ENCODE assay signal across 10 cellular contexts in the genomic region with DNA sequence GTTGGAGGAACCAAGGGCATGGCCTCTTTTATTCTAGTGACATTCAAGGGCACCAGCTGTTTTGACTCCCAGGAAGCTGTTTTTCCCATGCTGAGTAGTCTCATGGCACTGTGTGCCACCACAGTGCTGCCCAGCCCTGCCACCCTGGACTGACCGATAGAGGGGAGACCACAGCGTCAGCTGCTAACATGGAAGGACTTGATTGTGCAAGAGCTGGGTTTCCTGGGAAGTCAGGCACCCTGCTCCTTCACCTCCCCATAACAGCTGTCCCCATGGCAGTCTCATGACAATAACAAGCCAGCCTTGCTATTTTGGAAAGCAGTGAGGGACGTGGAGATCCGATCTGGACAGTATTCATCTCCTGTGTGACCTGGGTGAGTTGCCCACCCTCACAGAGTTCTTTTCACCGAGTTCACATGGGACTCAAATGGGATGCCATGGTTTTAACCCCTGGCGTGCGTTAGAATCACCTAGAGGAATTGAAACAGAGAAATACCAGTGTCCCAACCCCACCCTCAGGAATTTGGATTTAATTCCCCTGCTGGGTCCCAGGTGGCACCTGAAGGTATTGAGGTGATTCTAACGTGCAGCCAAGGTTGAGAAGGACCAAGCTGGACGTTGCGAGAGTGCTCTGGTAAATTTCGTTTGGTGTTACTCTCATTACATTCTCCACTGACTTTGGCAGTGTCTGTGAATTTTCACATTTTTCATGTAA.
DNase-seq lines count a peak whose midpoint lies in the region; ATAC-seq and TF ChIP-seq lines count a peak whose summit lies in the region.
"Had no signal": no experiment of that assay in that cellular context is flagged by ENCODE, and none has a peak within 500 bp of the region (broad histone marks: within the 10 kb centered on the region; RNA-seq: fewer than 3 reads in every experiment).

No MANE protein-coding gene starts in this region.

- no peaks in the 10 kb centered on the region for H3K9me3 Mint-ChIP-seq in GM23338
- H3K9me3 Mint-ChIP-seq in activated T-helper 17 cell treated with anti-CD3 and anti-CD28 coated beads, Interleukin-2, amount 50 U/mL, for 72 hours, result no peaks in the 10 kb centered on the region

- H3K36me3 Mint-ChIP-seq in GM23338 (ENCODE audit: low read depth), result peaks cover 4% of the 10 kb centered on the region; the same call in 1 of the 3 replicates
- H3K36me3 Mint-ChIP-seq in activated T-helper 17 cell treated with anti-CD3 and anti-CD28 coated beads, Interleukin-2, amount 50 U/mL, for 72 hours (ENCODE audit: low read depth), result no peaks in the 10 kb centered on the region

- no peak overlapping the region for H3K4me2 ChIP-seq in GM23338
- H3K4me2 ChIP-seq: hepatocyte had no signal

- TF ChIP-seq POLR2A in sigmoid colon (IDR thresholded peaks at IDR 0.05), result no peak

- H3F3A ChIP-seq in GM23338 (replicated peaks; ENCODE audit: low read depth), result no peaks in the 10 kb centered on the region

- peak; percentile 36 for ATAC-seq in GM23338
- no peak for ATAC-seq in activated T-helper 17 cell treated with anti-CD3 and anti-CD28 coated beads, Interleukin-2, amount 50 U/mL, for 72 hours (replicated peaks)

- DNase-seq in GM23338 (ENCODE audit: low spot score) (peak; percentile 67), right atrium auricular region (ENCODE audit: low spot score) (no peak), sigmoid colon (no peak), superior temporal gyrus (ENCODE audit: extremely low spot score) (no peak), mesenteric fat pad (ENCODE audit: low spot score) (no peak), DMS153 (lab: John Stamatoyannopoulos, UW) (no peak), cerebellum (ENCODE audit: low spot score) (no peak)

- no peaks in the 10 kb centered on the region for H3K9me3 ChIP-seq in right atrium auricular region
- no peaks in the 10 kb centered on the region for H3K9me3 ChIP-seq in sigmoid colon
- H3K9me3 ChIP-seq: suprapubic skin had no signal

- H3K4me3 ChIP-seq in GM23338 (no peak overlapping the region), right atrium auricular region (no peak overlapping the region), sigmoid colon (no peak overlapping the region)
- H3K4me3 ChIP-seq: hepatocyte, suprapubic skin had no signal

- peaks cover 38% of the 10 kb centered on the region for H3K4me1 Mint-ChIP-seq in GM23338
- peaks cover 83% of the 10 kb centered on the region for H3K4me1 Mint-ChIP-seq in activated T-helper 17 cell treated with anti-CD3 and anti-CD28 coated beads, Interleukin-2, amount 50 U/mL, for 72 hours

- TF ChIP-seq EP300 in sigmoid colon (IDR thresholded peaks at IDR 0.05), result peak in 1 of 4 donors; percentile 18

- H3K4me1 ChIP-seq in GM23338 (ENCODE audit: insufficient read depth), result peaks cover 11% of the 10 kb centered on the region; the same call in 1 of the 2 replicates
- H3K4me1 ChIP-seq in right atrium auricular region, result peaks cover 0 to 61% of the 10 kb centered on the region in 2 donors
- H3K4me1 ChIP-seq in sigmoid colon, result peaks cover 0 to 71% (median 51%) of the 10 kb centered on the region in 4 donors

- H3K79me2 ChIP-seq in GM23338 (replicated peaks; ENCODE audit: insufficient read depth), result 0 out of 2 replicates have a peak, but pooled peaks cover 4% of the 10 kb centered on the region
- H3K79me2 ChIP-seq: hepatocyte had no signal

- intact Hi-C loops in sigmoid colon (cut with DNase I), result no loop called here

- H3K27me3 Mint-ChIP-seq in GM23338 (ENCODE audit: insufficient read depth, low read depth, poor library complexity), result peaks cover 11% of the 10 kb centered on the region
- no peaks in the 10 kb centered on the region for H3K27me3 Mint-ChIP-seq in activated T-helper 17 cell treated with anti-CD3 and anti-CD28 coated beads, Interleukin-2, amount 50 U/mL, for 72 hours

- TF ChIP-seq CTCF in GM23338 (conservative IDR thresholded peaks at IDR 0.05; ENCODE audit: low read depth in 2 of 2) (no peak), right atrium auricular region (IDR thresholded peaks at IDR 0.05) (no peak), sigmoid colon (IDR thresholded peaks at IDR 0.05) (no peak)

- H2AFZ ChIP-seq in GM23338, result no peak overlapping the region
- H2AFZ ChIP-seq: hepatocyte had no signal

- 81 to 83% methylated on average over 11 of the region's 11 CpGs for WGBS in sigmoid colon, 2 donors

- H3K27me3 ChIP-seq in GM23338 (ENCODE audit: insufficient read depth), result no peaks in the 10 kb centered on the region
- no peaks in the 10 kb centered on the region for H3K27me3 ChIP-seq in right atrium auricular region
- no peaks in the 10 kb centered on the region for H3K27me3 ChIP-seq in sigmoid colon
- H3K27me3 ChIP-seq: hepatocyte, suprapubic skin had no signal

- H3K36me3 ChIP-seq in GM23338 (ENCODE audit: insufficient read depth), result no peaks in the 10 kb centered on the region
- H3K36me3 ChIP-seq in right atrium auricular region, result no peaks in the 10 kb centered on the region
- no peaks in the 10 kb centered on the region for H3K36me3 ChIP-seq in sigmoid colon
- H3K36me3 ChIP-seq: suprapubic skin had no signal

- no peak overlapping the region; the same call in 1 of the 2 replicates for H3K27ac Mint-ChIP-seq in GM23338
- peak overlapping the region; percentile 85 for H3K27ac Mint-ChIP-seq in activated T-helper 17 cell treated with anti-CD3 and anti-CD28 coated beads, Interleukin-2, amount 50 U/mL, for 72 hours

- H3K27ac ChIP-seq in GM23338 (ENCODE audit: low read depth) (no peak overlapping the region), right atrium auricular region (peak overlapping the region; percentile 46 to 78), sigmoid colon (peak overlapping the region in 3 of 4 donors; percentile 0 to 71 (median 36))
- H3K27ac ChIP-seq: hepatocyte, suprapubic skin had no signal

- H4K20me1 ChIP-seq in GM23338 (replicated peaks; ENCODE audit: insufficient read depth), result no peaks in the 10 kb centered on the region

- no peak overlapping the region for H3K4me3 Mint-ChIP-seq in GM23338
- H3K4me3 Mint-ChIP-seq in activated T-helper 17 cell treated with anti-CD3 and anti-CD28 coated beads, Interleukin-2, amount 50 U/mL, for 72 hours, result no peak overlapping the region

- peaks cover 6% of the 10 kb centered on the region; the same call in 1 of the 2 replicates for H3K9me2 ChIP-seq in GM23338 (ENCODE audit: insufficient read depth)

TF ChIP-seq in GM23338, 12 proteins besides CTCF, POLR2A, EP300 and RAD21 (continues in another document):
- TF ChIP-seq ZNF331 (CRISPR knock-in tag; IDR thresholded peaks at IDR 0.05; ENCODE audit: low read depth) (no peak), ZNF114 (CRISPR knock-in tag; IDR thresholded peaks at IDR 0.05) (peak; percentile 67; the same call in 1 of the 2 replicates)
- TF ChIP-seq, protein P1, sequence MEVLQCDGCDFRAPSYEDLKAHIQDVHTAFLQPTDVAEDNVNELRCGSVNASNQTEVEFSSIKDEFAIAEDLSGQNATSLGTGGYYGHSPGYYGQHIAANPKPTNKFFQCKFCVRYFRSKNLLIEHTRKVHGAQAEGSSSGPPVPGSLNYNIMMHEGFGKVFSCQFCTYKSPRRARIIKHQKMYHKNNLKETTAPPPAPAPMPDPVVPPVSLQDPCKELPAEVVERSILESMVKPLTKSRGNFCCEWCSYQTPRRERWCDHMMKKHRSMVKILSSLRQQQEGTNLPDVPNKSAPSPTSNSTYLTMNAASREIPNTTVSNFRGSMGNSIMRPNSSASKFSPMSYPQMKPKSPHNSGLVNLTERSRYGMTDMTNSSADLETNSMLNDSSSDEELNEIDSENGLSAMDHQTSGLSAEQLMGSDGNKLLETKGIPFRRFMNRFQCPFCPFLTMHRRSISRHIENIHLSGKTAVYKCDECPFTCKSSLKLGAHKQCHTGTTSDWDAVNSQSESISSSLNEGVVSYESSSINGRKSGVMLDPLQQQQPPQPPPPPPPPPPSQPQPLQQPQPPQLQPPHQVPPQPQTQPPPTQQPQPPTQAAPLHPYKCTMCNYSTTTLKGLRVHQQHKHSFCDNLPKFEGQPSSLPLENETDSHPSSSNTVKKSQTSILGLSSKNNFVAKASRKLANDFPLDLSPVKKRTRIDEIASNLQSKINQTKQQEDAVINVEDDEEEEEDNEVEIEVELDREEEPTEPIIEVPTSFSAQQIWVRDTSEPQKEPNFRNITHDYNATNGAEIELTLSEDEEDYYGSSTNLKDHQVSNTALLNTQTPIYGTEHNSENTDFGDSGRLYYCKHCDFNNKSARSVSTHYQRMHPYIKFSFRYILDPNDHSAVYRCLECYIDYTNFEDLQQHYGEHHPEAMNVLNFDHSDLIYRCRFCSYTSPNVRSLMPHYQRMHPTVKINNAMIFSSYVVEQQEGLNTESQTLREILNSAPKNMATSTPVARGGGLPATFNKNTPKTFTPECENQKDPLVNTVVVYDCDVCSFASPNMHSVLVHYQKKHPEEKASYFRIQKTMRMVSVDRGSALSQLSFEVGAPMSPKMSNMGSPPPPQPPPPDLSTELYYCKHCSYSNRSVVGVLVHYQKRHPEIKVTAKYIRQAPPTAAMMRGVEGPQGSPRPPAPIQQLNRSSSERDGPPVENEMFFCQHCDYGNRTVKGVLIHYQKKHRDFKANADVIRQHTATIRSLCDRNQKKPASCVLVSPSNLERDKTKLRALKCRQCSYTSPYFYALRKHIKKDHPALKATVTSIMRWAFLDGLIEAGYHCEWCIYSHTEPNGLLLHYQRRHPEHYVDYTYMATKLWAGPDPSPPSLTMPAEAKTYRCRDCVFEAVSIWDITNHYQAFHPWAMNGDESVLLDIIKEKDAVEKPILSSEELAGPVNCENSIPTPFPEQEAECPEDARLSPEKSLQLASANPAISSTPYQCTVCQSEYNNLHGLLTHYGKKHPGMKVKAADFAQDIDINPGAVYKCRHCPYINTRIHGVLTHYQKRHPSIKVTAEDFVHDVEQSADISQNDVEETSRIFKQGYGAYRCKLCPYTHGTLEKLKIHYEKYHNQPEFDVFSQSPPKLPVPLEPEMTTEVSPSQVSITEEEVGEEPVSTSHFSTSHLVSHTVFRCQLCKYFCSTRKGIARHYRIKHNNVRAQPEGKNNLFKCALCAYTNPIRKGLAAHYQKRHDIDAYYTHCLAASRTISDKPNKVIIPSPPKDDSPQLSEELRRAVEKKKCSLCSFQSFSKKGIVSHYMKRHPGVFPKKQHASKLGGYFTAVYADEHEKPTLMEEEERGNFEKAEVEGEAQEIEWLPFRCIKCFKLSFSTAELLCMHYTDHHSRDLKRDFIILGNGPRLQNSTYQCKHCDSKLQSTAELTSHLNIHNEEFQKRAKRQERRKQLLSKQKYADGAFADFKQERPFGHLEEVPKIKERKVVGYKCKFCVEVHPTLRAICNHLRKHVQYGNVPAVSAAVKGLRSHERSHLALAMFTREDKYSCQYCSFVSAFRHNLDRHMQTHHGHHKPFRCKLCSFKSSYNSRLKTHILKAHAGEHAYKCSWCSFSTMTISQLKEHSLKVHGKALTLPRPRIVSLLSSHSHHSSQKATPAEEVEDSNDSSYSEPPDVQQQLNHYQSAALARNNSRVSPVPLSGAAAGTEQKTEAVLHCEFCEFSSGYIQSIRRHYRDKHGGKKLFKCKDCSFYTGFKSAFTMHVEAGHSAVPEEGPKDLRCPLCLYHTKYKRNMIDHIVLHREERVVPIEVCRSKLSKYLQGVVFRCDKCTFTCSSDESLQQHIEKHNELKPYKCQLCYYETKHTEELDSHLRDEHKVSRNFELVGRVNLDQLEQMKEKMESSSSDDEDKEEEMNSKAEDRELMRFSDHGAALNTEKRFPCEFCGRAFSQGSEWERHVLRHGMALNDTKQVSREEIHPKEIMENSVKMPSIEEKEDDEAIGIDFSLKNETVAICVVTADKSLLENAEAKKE (CRISPR knock-in tag; IDR thresholded peaks at IDR 0.05), result peak; percentile 92
